1 cellular context compared by ENCODE assay signal in the genomic region with DNA sequence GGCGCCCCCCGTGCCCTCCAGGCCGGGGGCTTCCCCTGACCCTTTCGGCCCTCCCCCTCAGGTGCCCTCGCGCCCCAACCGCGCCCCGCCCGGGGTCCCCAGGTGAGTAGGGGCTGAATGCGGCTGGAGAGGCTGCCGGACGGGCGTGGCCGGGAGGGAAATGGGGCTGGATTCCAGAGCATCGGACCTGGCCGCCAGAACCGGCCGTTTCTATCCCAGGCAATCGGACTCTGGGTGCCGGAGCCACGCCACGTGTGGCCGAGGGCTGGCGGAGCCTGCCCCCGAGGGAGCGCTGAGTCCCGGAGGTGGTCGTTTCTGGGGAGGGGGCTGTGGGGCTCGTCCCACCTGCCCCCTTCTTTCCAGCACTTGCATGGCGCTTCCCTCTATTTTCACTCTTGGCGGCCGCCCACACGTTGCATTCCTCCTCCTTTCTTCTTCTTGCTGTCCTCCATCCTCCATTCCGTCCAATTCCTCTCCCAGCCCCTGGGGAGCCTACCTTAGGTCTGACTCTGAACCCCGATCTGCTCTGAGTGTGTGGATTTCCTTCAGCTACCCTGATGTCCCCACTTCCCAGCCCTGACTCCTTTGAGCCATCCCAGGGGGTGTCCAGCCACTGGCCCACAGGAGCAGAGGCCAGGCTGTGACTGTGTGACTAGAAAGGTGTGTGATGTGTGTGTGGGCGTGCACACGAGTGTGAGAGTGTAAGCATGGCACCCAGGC.
TF ChIP-seq lines count a peak whose summit lies in the region.

No MANE protein-coding gene starts in this region.

TF ChIP-seq in HCT116, 20 proteins besides CTCF, POLR2A, EP300 and RAD21 (continued from another document):
- TF ChIP-seq YY1 (IDR thresholded peaks at IDR 0.05; ENCODE audit: extremely low read depth, insufficient replicate concordance, low read depth, low read length), result no peak
- no peak for TF ChIP-seq EGR1 (IDR thresholded peaks at IDR 0.05; ENCODE audit: low read depth)
- TF ChIP-seq, protein P1, sequence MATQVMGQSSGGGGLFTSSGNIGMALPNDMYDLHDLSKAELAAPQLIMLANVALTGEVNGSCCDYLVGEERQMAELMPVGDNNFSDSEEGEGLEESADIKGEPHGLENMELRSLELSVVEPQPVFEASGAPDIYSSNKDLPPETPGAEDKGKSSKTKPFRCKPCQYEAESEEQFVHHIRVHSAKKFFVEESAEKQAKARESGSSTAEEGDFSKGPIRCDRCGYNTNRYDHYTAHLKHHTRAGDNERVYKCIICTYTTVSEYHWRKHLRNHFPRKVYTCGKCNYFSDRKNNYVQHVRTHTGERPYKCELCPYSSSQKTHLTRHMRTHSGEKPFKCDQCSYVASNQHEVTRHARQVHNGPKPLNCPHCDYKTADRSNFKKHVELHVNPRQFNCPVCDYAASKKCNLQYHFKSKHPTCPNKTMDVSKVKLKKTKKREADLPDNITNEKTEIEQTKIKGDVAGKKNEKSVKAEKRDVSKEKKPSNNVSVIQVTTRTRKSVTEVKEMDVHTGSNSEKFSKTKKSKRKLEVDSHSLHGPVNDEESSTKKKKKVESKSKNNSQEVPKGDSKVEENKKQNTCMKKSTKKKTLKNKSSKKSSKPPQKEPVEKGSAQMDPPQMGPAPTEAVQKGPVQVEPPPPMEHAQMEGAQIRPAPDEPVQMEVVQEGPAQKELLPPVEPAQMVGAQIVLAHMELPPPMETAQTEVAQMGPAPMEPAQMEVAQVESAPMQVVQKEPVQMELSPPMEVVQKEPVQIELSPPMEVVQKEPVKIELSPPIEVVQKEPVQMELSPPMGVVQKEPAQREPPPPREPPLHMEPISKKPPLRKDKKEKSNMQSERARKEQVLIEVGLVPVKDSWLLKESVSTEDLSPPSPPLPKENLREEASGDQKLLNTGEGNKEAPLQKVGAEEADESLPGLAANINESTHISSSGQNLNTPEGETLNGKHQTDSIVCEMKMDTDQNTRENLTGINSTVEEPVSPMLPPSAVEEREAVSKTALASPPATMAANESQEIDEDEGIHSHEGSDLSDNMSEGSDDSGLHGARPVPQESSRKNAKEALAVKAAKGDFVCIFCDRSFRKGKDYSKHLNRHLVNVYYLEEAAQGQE (IDR thresholded peaks at IDR 0.05; ENCODE audit: low read depth), result no peak
- TF ChIP-seq ZFX (IDR thresholded peaks at IDR 0.05), result no peak
- TF ChIP-seq, protein P2, sequence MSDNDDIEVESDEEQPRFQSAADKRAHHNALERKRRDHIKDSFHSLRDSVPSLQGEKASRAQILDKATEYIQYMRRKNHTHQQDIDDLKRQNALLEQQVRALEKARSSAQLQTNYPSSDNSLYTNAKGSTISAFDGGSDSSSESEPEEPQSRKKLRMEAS (IDR thresholded peaks at IDR 0.05), result no peak
- TF ChIP-seq, protein P3, sequence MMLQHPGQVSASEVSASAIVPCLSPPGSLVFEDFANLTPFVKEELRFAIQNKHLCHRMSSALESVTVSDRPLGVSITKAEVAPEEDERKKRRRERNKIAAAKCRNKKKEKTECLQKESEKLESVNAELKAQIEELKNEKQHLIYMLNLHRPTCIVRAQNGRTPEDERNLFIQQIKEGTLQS (IDR thresholded peaks at IDR 0.05), result no peak
- no peak for TF ChIP-seq ZNF274 (IDR thresholded peaks at IDR 0.05; ENCODE audit: low read depth, low read length)
